Comparison of ENCODE assay signal across 7 cellular contexts in the genomic region with DNA sequence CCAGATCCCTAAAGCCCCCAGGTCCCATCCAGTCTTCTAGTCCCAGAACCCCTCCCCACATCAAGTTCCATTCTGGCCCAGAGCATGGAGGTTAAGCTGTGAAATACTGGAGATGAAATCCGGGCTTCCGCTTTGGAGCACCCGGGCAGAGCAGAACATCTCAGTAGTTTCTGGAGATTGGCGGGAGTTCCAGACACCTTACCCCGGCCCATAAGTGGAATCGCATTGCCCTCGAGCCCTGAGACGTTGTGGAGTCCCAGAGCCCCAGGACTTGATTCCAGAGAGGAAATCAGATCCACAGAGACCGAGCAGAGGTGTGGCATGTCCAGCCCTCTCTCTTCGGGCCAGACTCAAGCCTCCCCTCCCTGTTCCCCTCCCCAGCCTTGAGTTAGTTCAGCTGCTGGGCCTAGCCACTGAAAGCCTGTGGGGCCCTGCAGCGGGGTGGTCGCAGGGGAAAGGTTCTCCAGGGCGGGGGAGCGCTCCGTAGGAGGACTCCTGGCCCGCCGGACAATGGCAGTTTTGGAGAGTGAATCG. TPM values are rescaled to one million over a fixed set of nuclear protein-coding genes. Genes with fewer than 3 reads are reported as not detected.
A peak's percentile ranks its signal among the peaks of the same experiment; 100 is the strongest.
DNase-seq lines count a peak whose midpoint lies in the region; ATAC-seq and TF ChIP-seq lines count a peak whose summit lies in the region.

No MANE protein-coding gene starts in this region.

- H3K56ac ChIP-seq in H9 (ENCODE audit: insufficient read length, low read depth, low read length): no peak overlapping the region

- no peak overlapping the region for H3K23ac ChIP-seq in H9 (ENCODE audit: insufficient read length, low read depth, low read length)

- no peak for ATAC-seq in activated T-helper 17 cell treated with anti-CD3 and anti-CD28 coated beads, Interleukin-2, amount 50 U/mL, for 72 hours (replicated peaks)
- ATAC-seq in HG03432 (IDR thresholded peaks at IDR 0.05; ENCODE audit: unreplicated experiment): no peak

- DNase-seq in DMS79 treated with DMSO at 0.1 percent for 48 hours (lab: John Stamatoyannopoulos, UW) (peak; percentile 85), H9 (peak; percentile 58), GM13976 (ENCODE audit: low spot score) (no peak), NK-92 (lab: John Stamatoyannopoulos, UW; ENCODE audit: unreplicated experiment) (no peak)

- H3K4ac ChIP-seq in H9 (ENCODE audit: low read depth, low read length): no peak overlapping the region

- peaks cover 31 to 44% of the 10 kb centered on the region in 2 experiments for H3K4me1 Mint-ChIP-seq in H9
- peaks cover 14% of the 10 kb centered on the region for H3K4me1 Mint-ChIP-seq in activated T-helper 17 cell treated with anti-CD3 and anti-CD28 coated beads, Interleukin-2, amount 50 U/mL, for 72 hours
- peaks cover 17% of the 10 kb centered on the region for H3K4me1 Mint-ChIP-seq in nephron

- no peak overlapping the region for H2BK5ac ChIP-seq in H9 (ENCODE audit: insufficient read length, low read length)

- H3K9ac ChIP-seq in H9 (ENCODE audit: extremely low read depth, insufficient read length, low read length): no peak overlapping the region

- no peak overlapping the region for H3K27ac ChIP-seq in H9 (ENCODE audit: insufficient read length, low read depth, low read length)

- H3K27ac Mint-ChIP-seq in H9 (no peak overlapping the region; a peak in 1 of 7 replicates), nephron (no peak overlapping the region)
- H3K27ac Mint-ChIP-seq in activated T-helper 17 cell treated with anti-CD3 and anti-CD28 coated beads, Interleukin-2, amount 50 U/mL, for 72 hours: no peak overlapping the region

- no peak overlapping the region for H3K18ac ChIP-seq in H9 (ENCODE audit: insufficient read length, low read depth, low read length)

- H2AFZ ChIP-seq in H9 (ENCODE audit: low read length): no peak overlapping the region

- H3K4me3 Mint-ChIP-seq in H9: peak overlapping the region; percentile 57 to 86
- peak overlapping the region; percentile 96 for H3K4me3 Mint-ChIP-seq in activated T-helper 17 cell treated with anti-CD3 and anti-CD28 coated beads, Interleukin-2, amount 50 U/mL, for 72 hours
- peak overlapping the region; percentile 51 to 76 (median 68) for H3K4me3 Mint-ChIP-seq in nephron

- no peak overlapping the region for H2BK12ac ChIP-seq in H9 (ENCODE audit: insufficient read length, low read depth, low read length)

- H2AK5ac ChIP-seq in H9 (ENCODE audit: insufficient read length, low read length): no peak overlapping the region

- peaks cover 3% of the 10 kb centered on the region for H4K20me1 ChIP-seq in H9 (ENCODE audit: control insufficient read depth, insufficient read depth, insufficient read length)

- no peak overlapping the region for H2BK15ac ChIP-seq in H9 (ENCODE audit: low read depth, low read length)

- H3K27me3 Mint-ChIP-seq in H9 (ENCODE audit: low read depth) (peaks cover 99% of the 10 kb centered on the region), nephron (ENCODE audit: low read depth) (peaks cover 100% of the 10 kb centered on the region)
- peaks cover 74% of the 10 kb centered on the region for H3K27me3 Mint-ChIP-seq in activated T-helper 17 cell treated with anti-CD3 and anti-CD28 coated beads, Interleukin-2, amount 50 U/mL, for 72 hours

- no peak overlapping the region for H4K8ac ChIP-seq in H9 (replicated peaks; ENCODE audit: insufficient read length, low read depth, low read length)

- H3K9me3 ChIP-seq in H9 (ENCODE audit: control insufficient read depth, low read depth, low read length): no peaks in the 10 kb centered on the region

- in situ Hi-C loops in GM13976 (cut with MboI; ENCODE audit: low sequenced_read_pairs, unreplicated experiment): loop anchor here (10.0 kb wide), 1 partner anchor 370 kb away; no protein-coding TSS in a partner anchor

- peaks cover 0 to 2% (median 0%) of the 10 kb centered on the region in 3 experiments; a peak in 1 of 7 replicates for H3K36me3 Mint-ChIP-seq in H9 (ENCODE audit: insufficient read depth in 1 of 3, low read depth in 3 of 3)
- H3K36me3 Mint-ChIP-seq in activated T-helper 17 cell treated with anti-CD3 and anti-CD28 coated beads, Interleukin-2, amount 50 U/mL, for 72 hours (ENCODE audit: low read depth): peaks cover 16% of the 10 kb centered on the region
- no peaks in the 10 kb centered on the region for H3K36me3 Mint-ChIP-seq in nephron (ENCODE audit: low read depth)

- no peak overlapping the region for H2BK120ac ChIP-seq in H9 (ENCODE audit: low read depth, low read length, poor library complexity, severe bottlenecking)

- TF ChIP-seq CTCF in H9 (conservative IDR thresholded peaks at IDR 0.05) (0 out of 3 replicates have a peak, but pooled peaks have one; percentile 19), nephron (IDR thresholded peaks at IDR 0.05; ENCODE audit: unreplicated experiment in 3 of 3) (no peak), GM13976 (IDR thresholded peaks at IDR 0.05; ENCODE audit: borderline replicate concordance, control extremely low read depth, extremely low read depth, insufficient read depth, missing control alignments) (no peak)

- peaks cover 0 to 6% of the 10 kb centered on the region in 2 experiments; a peak in 3 of 5 replicates for H3K9me3 Mint-ChIP-seq in H9
- H3K9me3 Mint-ChIP-seq in activated T-helper 17 cell treated with anti-CD3 and anti-CD28 coated beads, Interleukin-2, amount 50 U/mL, for 72 hours: no peaks in the 10 kb centered on the region
- H3K9me3 Mint-ChIP-seq in nephron: peaks cover 8% of the 10 kb centered on the region

- peak overlapping the region; percentile 80 for H3K4me2 ChIP-seq in H9 (ENCODE audit: insufficient read depth, insufficient read length, low read length)

- H3K4me1 ChIP-seq in H9 (ENCODE audit: insufficient read depth, low read length): no peaks in the 10 kb centered on the region

- no peak overlapping the region; the same call in 1 of the 2 replicates for H3K14ac ChIP-seq in H9 (ENCODE audit: insufficient read depth, low read length)

- H4K91ac ChIP-seq in H9 (ENCODE audit: insufficient read length, low read depth, low read length): no peak overlapping the region

- peaks cover 79% of the 10 kb centered on the region for H3K27me3 ChIP-seq in H9 (ENCODE audit: insufficient read depth, low read length)

- H3K79me1 ChIP-seq in H9 (ENCODE audit: insufficient read depth, low read depth, low read length, poor library complexity, severe bottlenecking): no peaks in the 10 kb centered on the region

- H3K79me2 ChIP-seq in H9 (ENCODE audit: insufficient read depth, low read length): no peaks in the 10 kb centered on the region

- H2BK20ac ChIP-seq in H9 (ENCODE audit: low read depth, low read length, poor library complexity, severe bottlenecking): no peak overlapping the region

- peaks cover 31% of the 10 kb centered on the region for H3K23me2 ChIP-seq in H9 (ENCODE audit: insufficient read length, low read depth, low read length, poor library complexity, severe bottlenecking)

- H3T11ph ChIP-seq in H9 (ENCODE audit: low read length): no peak overlapping the region

- WGBS in H9 (ENCODE audit: extremely low coverage, insufficient read length, low lambda C conversion rate): no CpG with 5 or more reads among the region's 18 CpGs

- H4K5ac ChIP-seq in H9 (ENCODE audit: insufficient read length, low read depth, low read length): no peak overlapping the region

RNA-seq across cellular contexts. Expression of a gene that starts 0.9 kb away (rescaled TPM):
- total RNA-seq in H9 (2021): 0.39 and 0.75 TPM in 2 replicates
- under 1 TPM; 0.30 to 0.66 TPM for total RNA-seq in activated T-helper 17 cell treated with anti-CD3 and anti-CD28 coated beads, Interleukin-2, amount 50 U/mL, for 72 hours

Comparison
In these comparisons a context has a peak if more than half of its experiments do, and no peak if none do; other contexts are left out.
1. DNase-seq: peak in DMS79 treated with DMSO at 0.1 percent for 48 hours (single experiment) and H9 (single experiment); none in GM13976 (single experiment) and NK-92 (single experiment).
2. Peak in every context shown above with its lines, with median percentiles within 50 percentile points of each other: H3K4me3 Mint-ChIP-seq.